27 cellular contexts compared by ENCODE assay signal in genomic region chr9:104951487-104951886, GRCh38.
"Had no signal": no experiment of that assay in that cellular context is flagged by ENCODE, and none has a peak within 500 bp of the region (broad histone marks: within the 10 kb centered on the region; RNA-seq: fewer than 3 reads in every experiment).

No MANE protein-coding gene starts in this region.

- H3K36me3 Mint-ChIP-seq: stimulated activated effector memory CD8-positive, alpha-beta T cell treated with anti-CD3 and anti-CD28 coated beads, Interleukin-12 subunit alpha, Interleukin-12 subunit beta, amount 100 ng/mL, for 72 hours; stimulated activated memory B cell treated with anti-CD40 and anti-IgM and Interleukin-4, amounts not matched to agents 10 μg/mL and 1 μg/mL and 100 μg/mL, for 72 hours; stimulated activated naive B cell treated with anti-CD40 and anti-IgM and Interleukin-4, amounts not matched to agents 10 μg/mL and 1 μg/mL and 100 μg/mL, for 72 hours; type B pancreatic cell had no signal

- H3K4me3 ChIP-seq: stomach, suprapubic skin, testis, thoracic aorta, thyroid gland, tibial artery, tibial nerve, transverse colon, upper lobe of left lung, upper lobe of right lung, uterus, vagina had no signal

- H3K27ac ChIP-seq: stomach, suprapubic skin, testis, thoracic aorta, thyroid gland, tibial artery, tibial nerve, transverse colon, upper lobe of left lung, upper lobe of right lung, uterus, vagina had no signal

- H3K4me1 Mint-ChIP-seq: stimulated activated memory B cell treated with anti-CD40 and anti-IgM and Interleukin-4, amounts not matched to agents 10 μg/mL and 1 μg/mL and 100 μg/mL, for 72 hours; stimulated activated naive B cell treated with anti-CD40 and anti-IgM and Interleukin-4, amounts not matched to agents 10 μg/mL and 1 μg/mL and 100 μg/mL, for 72 hours; stimulated activated naive CD8-positive, alpha-beta T cell treated with anti-CD3 and anti-CD28 coated beads, Interleukin-15, amount 100 ng/mL, for 72 hours had no signal

- H3K27me3 ChIP-seq: stomach, suprapubic skin, testis, thyroid gland, tibial artery, tibial nerve, transverse colon, upper lobe of left lung, upper lobe of right lung, uterus, vagina had no signal

- H3K27me3 Mint-ChIP-seq: stimulated activated memory B cell treated with anti-CD40 and anti-IgM and Interleukin-4, amounts not matched to agents 10 μg/mL and 1 μg/mL and 100 μg/mL, for 72 hours; stimulated activated naive B cell treated with anti-CD40 and anti-IgM and Interleukin-4, amounts not matched to agents 10 μg/mL and 1 μg/mL and 100 μg/mL, for 72 hours; stimulated activated naive CD8-positive, alpha-beta T cell treated with anti-CD3 and anti-CD28 coated beads, Interleukin-15, amount 100 ng/mL, for 72 hours; stimulated activated naive CD8-positive, alpha-beta T cell treated with anti-CD3 and anti-CD28 coated beads, Interleukin-15, Interleukin-2, amounts not matched to agents 100 ng/mL and 50 ng/mL, for 24 hours; type B pancreatic cell had no signal

- H3K27ac Mint-ChIP-seq: stimulated activated effector memory CD8-positive, alpha-beta T cell treated with anti-CD3 and anti-CD28 coated beads, Interleukin-12 subunit alpha, Interleukin-12 subunit beta, amount 100 ng/mL, for 72 hours; stimulated activated memory B cell treated with anti-CD40 and anti-IgM and Interleukin-4, amounts not matched to agents 10 μg/mL and 1 μg/mL and 100 μg/mL, for 72 hours; stimulated activated naive B cell treated with anti-CD40 and anti-IgM and Interleukin-4, amounts not matched to agents 10 μg/mL and 1 μg/mL and 100 μg/mL, for 72 hours; stimulated activated naive CD8-positive, alpha-beta T cell treated with anti-CD3 and anti-CD28 coated beads, Interleukin-15, amount 100 ng/mL, for 72 hours; stimulated activated naive CD8-positive, alpha-beta T cell treated with anti-CD3 and anti-CD28 coated beads, Interleukin-15, Interleukin-2, amounts not matched to agents 100 ng/mL and 50 ng/mL, for 24 hours; type B pancreatic cell had no signal

- H3K4me3 Mint-ChIP-seq: stimulated activated effector memory CD8-positive, alpha-beta T cell treated with anti-CD3 and anti-CD28 coated beads, Interleukin-12 subunit alpha, Interleukin-12 subunit beta, amount 100 ng/mL, for 72 hours; stimulated activated memory B cell treated with anti-CD40 and anti-IgM and Interleukin-4, amounts not matched to agents 10 μg/mL and 1 μg/mL and 100 μg/mL, for 72 hours; stimulated activated naive B cell treated with anti-CD40 and anti-IgM and Interleukin-4, amounts not matched to agents 10 μg/mL and 1 μg/mL and 100 μg/mL, for 72 hours; stimulated activated naive CD8-positive, alpha-beta T cell treated with anti-CD3 and anti-CD28 coated beads, Interleukin-15, amount 100 ng/mL, for 72 hours; stimulated activated naive CD8-positive, alpha-beta T cell treated with anti-CD3 and anti-CD28 coated beads, Interleukin-15, Interleukin-2, amounts not matched to agents 100 ng/mL and 50 ng/mL, for 24 hours; type B pancreatic cell had no signal

- H3K36me3 ChIP-seq: stomach, suprapubic skin, thoracic aorta, thyroid gland, tibial artery, tibial nerve, transverse colon, upper lobe of left lung, upper lobe of right lung, uterus, vagina had no signal

- H3K9me3 Mint-ChIP-seq: stimulated activated effector memory CD8-positive, alpha-beta T cell treated with anti-CD3 and anti-CD28 coated beads, Interleukin-12 subunit alpha, Interleukin-12 subunit beta, amount 100 ng/mL, for 72 hours; stimulated activated memory B cell treated with anti-CD40 and anti-IgM and Interleukin-4, amounts not matched to agents 10 μg/mL and 1 μg/mL and 100 μg/mL, for 72 hours; stimulated activated naive B cell treated with anti-CD40 and anti-IgM and Interleukin-4, amounts not matched to agents 10 μg/mL and 1 μg/mL and 100 μg/mL, for 72 hours; stimulated activated naive CD8-positive, alpha-beta T cell treated with anti-CD3 and anti-CD28 coated beads, Interleukin-15, amount 100 ng/mL, for 72 hours; stimulated activated naive CD8-positive, alpha-beta T cell treated with anti-CD3 and anti-CD28 coated beads, Interleukin-15, Interleukin-2, amounts not matched to agents 100 ng/mL and 50 ng/mL, for 24 hours; type B pancreatic cell had no signal

- H3K9me3 ChIP-seq: stomach, suprapubic skin, testis, thoracic aorta, thyroid gland, tibial artery, tibial nerve, transverse colon, upper lobe of left lung, upper lobe of right lung, uterus, vagina had no signal

- H3K4me1 ChIP-seq: stomach, suprapubic skin, testis, thyroid gland, tibial artery, tibial nerve, transverse colon, upper lobe of left lung, upper lobe of right lung, uterus, vagina had no signal

- ATAC-seq: stimulated activated effector memory CD8-positive, alpha-beta T cell treated with anti-CD3 and anti-CD28 coated beads, Interleukin-12 subunit alpha, Interleukin-12 subunit beta, amount 100 ng/mL, for 72 hours; stimulated activated memory B cell treated with anti-CD40 and anti-IgM and Interleukin-4, amounts not matched to agents 10 μg/mL and 1 μg/mL and 100 μg/mL, for 72 hours; stimulated activated naive B cell treated with anti-CD40 and anti-IgM and Interleukin-4, amounts not matched to agents 10 μg/mL and 1 μg/mL and 100 μg/mL, for 72 hours; stimulated activated naive CD8-positive, alpha-beta T cell treated with anti-CD3 and anti-CD28 coated beads, Interleukin-15, amount 100 ng/mL, for 72 hours; stimulated activated naive CD8-positive, alpha-beta T cell treated with anti-CD3 and anti-CD28 coated beads, Interleukin-15, Interleukin-2, amounts not matched to agents 100 U/mL and 50 U/mL, for 24 hours; upper lobe of right lung had no signal

- DNase-seq: stimulated activated CD4-positive, alpha-beta T cell treated with anti-CD3 and anti-CD28 coated beads, Interleukin-2, amount 100 ng/mL, for 48 hours; stimulated activated CD4-positive, alpha-beta T cell treated with anti-CD3 and anti-CD28 coated beads, Interleukin-4, amount 100 ng/mL, for 1 hour; stimulated activated CD4-positive, alpha-beta T cell treated with anti-CD3 and anti-CD28 coated beads, Interleukin-4, amount 100 ng/mL, for 24 hours; stimulated activated CD4-positive, alpha-beta T cell treated with anti-CD3 and anti-CD28 coated beads, Interleukin-4, amount 100 ng/mL, for 4 hours; stimulated activated CD8-positive, alpha-beta memory T cell treated with anti-CD3 and anti-CD28 coated beads, Interleukin-4, amount 100 ng/mL, for 48 hours; stimulated activated naive B cell treated with anti-CD40 and anti-IgM and Interleukin-4, amounts not matched to agents 10 μg/mL and 1 μg/mL and 100 μg/mL, for 72 hours; stimulated activated naive CD4-positive, alpha-beta T cell; stimulated activated naive CD4-positive, alpha-beta T cell treated with Interleukin-2 at 50 U/mL for 16 hours; stimulated activated naive CD8-positive, alpha-beta T cell treated with anti-CD3 and anti-CD28 coated beads, Interleukin-15, amount 100 ng/mL, for 72 hours; stimulated activated naive CD8-positive, alpha-beta T cell treated with anti-CD3 and anti-CD28 coated beads, Interleukin-15, Interleukin-2, amounts not matched to agents 100 U/mL and 50 U/mL, for 24 hours; stomach; substantia nigra; testis; thyroid gland; tibial artery; transverse colon; upper lobe of left lung; upper lobe of right lung; uterus had no signal
